8 cellular contexts compared by ENCODE assay signal in the genomic region with DNA sequence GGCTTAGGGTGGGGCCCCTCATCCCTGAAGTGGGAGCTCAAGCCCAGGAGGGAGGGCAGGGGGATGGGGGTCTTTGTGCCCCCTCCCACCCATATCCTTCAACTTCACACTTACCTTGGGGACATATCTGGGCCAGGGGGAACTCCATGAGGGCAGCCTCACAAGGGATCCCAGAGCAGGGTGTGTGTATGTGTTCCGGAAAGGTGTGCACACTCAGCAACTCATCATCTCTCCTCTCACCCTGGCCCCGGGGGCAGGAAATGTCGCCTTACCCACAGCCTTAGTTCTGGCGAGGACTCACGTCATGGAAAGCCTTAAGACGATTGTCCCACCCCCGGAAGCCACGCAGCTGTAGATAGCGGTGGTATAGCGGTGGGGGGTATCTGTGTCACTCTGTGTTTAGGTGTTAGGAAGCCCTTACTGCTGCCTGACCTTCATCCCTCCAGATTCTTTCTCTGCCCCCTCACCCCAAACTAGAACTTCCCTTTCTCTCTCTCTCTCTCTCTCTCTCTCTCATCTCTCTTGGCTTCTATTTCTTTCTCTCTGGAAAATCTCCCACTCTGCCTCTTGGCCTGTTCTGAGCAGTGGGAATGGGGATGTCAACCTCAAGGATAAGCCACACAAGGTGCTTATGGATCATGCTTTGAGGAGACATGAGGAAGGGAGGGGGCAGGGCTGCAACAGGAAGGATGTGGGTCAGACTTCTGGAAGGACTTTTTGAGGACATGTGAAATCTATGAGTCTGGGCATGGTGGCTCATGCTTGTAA. TPM values are rescaled to one million over a fixed set of nuclear protein-coding genes. Genes with fewer than 3 reads are reported as not detected.
DNase-seq lines count a peak whose midpoint lies in the region; ATAC-seq and TF ChIP-seq lines count a peak whose summit lies in the region.

Gene SH2D2A (minus strand): TSS at position 288 of the 768 bp plus-strand sequence. CDS start 140 bp downstream, at position 148.

- no peaks in the 10 kb centered on the region; a peak in 2 of 5 replicates for H3K9me3 Mint-ChIP-seq in H9

- peaks cover 2 to 7% (median 4%) of the 10 kb centered on the region in 3 experiments; a peak in 3 of 7 replicates for H3K36me3 Mint-ChIP-seq in H9 (ENCODE audit: insufficient read depth in 1 of 3, low read depth in 3 of 3)

- H3K4me1 Mint-ChIP-seq in H9 = peaks cover 16 to 25% of the 10 kb centered on the region in 2 experiments

- no peak within 1 kb of the TSS for H2BK120ac ChIP-seq in H9 (ENCODE audit: low read depth, low read length, poor library complexity, severe bottlenecking)

- peaks cover 11% of the 10 kb centered on the region; the same call in 1 of the 2 replicates for H3K27me3 ChIP-seq in H9 (ENCODE audit: insufficient read depth, low read length)

- ATAC-seq in GM19467 (IDR thresholded peaks at IDR 0.05; ENCODE audit: unreplicated experiment) = peak; percentile 79

- no peak within 1 kb of the TSS for H3T11ph ChIP-seq in H9 (ENCODE audit: low read length)

- H3K4ac ChIP-seq in H9 (ENCODE audit: low read depth, low read length) = no peak within 1 kb of the TSS

- no peak within 1 kb of the TSS for H4K8ac ChIP-seq in H9 (replicated peaks; ENCODE audit: insufficient read length, low read depth, low read length)

- DNase-seq in A172 (ENCODE audit: low spot score) (peak; percentile 35), NAMALWA (ENCODE audit: low spot score) (peak; percentile 93), fibroblast of pulmonary artery (ENCODE audit: low read depth) (peak; percentile 66), H9 (no peak), NCI-H2196 (lab: John Stamatoyannopoulos, UW; ENCODE audit: unreplicated experiment) (no peak)
- DNase-seq in activated CD8-positive, alpha-beta memory T cell treated with anti-CD3 and anti-CD28 coated beads for 48 hours (ENCODE audit: low read depth in 2 of 3, low spot score in 2 of 3) = peak; percentile 67 to 90 (median 89)
- peak; percentile 93 for DNase-seq in stimulated activated CD4-positive, alpha-beta T cell treated with anti-CD3 and anti-CD28 coated beads, Interleukin-15, amount 100 ng/mL, for 48 hours (ENCODE audit: low read depth in 2 of 2)

- H3K79me2 ChIP-seq in H9 (ENCODE audit: insufficient read depth, low read length) = no peaks in the 10 kb centered on the region

- H2BK12ac ChIP-seq in H9 (ENCODE audit: insufficient read length, low read depth, low read length) = no peak within 1 kb of the TSS

- WGBS in H9 (ENCODE audit: extremely low coverage, insufficient read length, low lambda C conversion rate) = no CpG with 5 or more reads among the region's 10 CpGs

- no peak within 1 kb of the TSS for H3K4me3 Mint-ChIP-seq in H9

- H3K27ac ChIP-seq in H9 (ENCODE audit: insufficient read length, low read depth, low read length) = no peak within 1 kb of the TSS

- peaks cover 5% of the 10 kb centered on the region for H3K23me2 ChIP-seq in H9 (ENCODE audit: insufficient read length, low read depth, low read length, poor library complexity, severe bottlenecking)

- H3K4me1 ChIP-seq in H9 (ENCODE audit: insufficient read depth, low read length) = no peaks in the 10 kb centered on the region

- no peak within 1 kb of the TSS for H3K14ac ChIP-seq in H9 (ENCODE audit: insufficient read depth, low read length)

- H3K4me3 ChIP-seq in fibroblast of pulmonary artery (replicated peaks; ENCODE audit: low read depth, low read length) = no peak within 1 kb of the TSS

- H4K5ac ChIP-seq in H9 (ENCODE audit: insufficient read length, low read depth, low read length) = no peak within 1 kb of the TSS

- no peak within 1 kb of the TSS for H3K56ac ChIP-seq in H9 (ENCODE audit: insufficient read length, low read depth, low read length)

- H2BK15ac ChIP-seq in H9 (ENCODE audit: low read depth, low read length) = no peak within 1 kb of the TSS

- H2BK5ac ChIP-seq in H9 (ENCODE audit: insufficient read length, low read length) = no peak within 1 kb of the TSS

- H3K27me3 Mint-ChIP-seq in H9 (ENCODE audit: low read depth) = peaks cover 81% of the 10 kb centered on the region

- no peak within 1 kb of the TSS for H3K9ac ChIP-seq in H9 (ENCODE audit: extremely low read depth, insufficient read length, low read length)

- no peak within 1 kb of the TSS for H3K18ac ChIP-seq in H9 (ENCODE audit: insufficient read length, low read depth, low read length)

- H3K27ac Mint-ChIP-seq in H9 = no peak within 1 kb of the TSS

- no peak within 1 kb of the TSS for H4K91ac ChIP-seq in H9 (ENCODE audit: insufficient read length, low read depth, low read length)

- no peak within 1 kb of the TSS for H3K4me2 ChIP-seq in H9 (ENCODE audit: insufficient read depth, insufficient read length, low read length)

- H4K20me1 ChIP-seq in H9 (ENCODE audit: control insufficient read depth, insufficient read depth, insufficient read length) = no peaks in the 10 kb centered on the region

- TF ChIP-seq CTCF in fibroblast of pulmonary artery (IDR thresholded peaks at IDR 0.05; ENCODE audit: low read length, missing control alignments) (no peak), H9 (conservative IDR thresholded peaks at IDR 0.05) (no peak)

- no peak within 1 kb of the TSS for H2BK20ac ChIP-seq in H9 (ENCODE audit: low read depth, low read length, poor library complexity, severe bottlenecking)

- no peaks in the 10 kb centered on the region for H3K79me1 ChIP-seq in H9 (ENCODE audit: insufficient read depth, low read depth, low read length, poor library complexity, severe bottlenecking)

- H2AFZ ChIP-seq in H9 (ENCODE audit: low read length) = no peak within 1 kb of the TSS

- H3K23ac ChIP-seq in H9 (ENCODE audit: insufficient read length, low read depth, low read length) = no peak within 1 kb of the TSS

- no peaks in the 10 kb centered on the region for H3K9me3 ChIP-seq in H9 (ENCODE audit: control insufficient read depth, low read depth, low read length)

- H2AK5ac ChIP-seq in H9 (ENCODE audit: insufficient read length, low read length) = no peak within 1 kb of the TSS

RNA-seq across cellular contexts. Expression of gene SH2D2A, which starts in this region (rescaled TPM):
- total RNA-seq in A172 (2014; rRNA removed; shearing (Covaris generic)) = 0.09 TPM in 1 of 2 replicates, not detected in the other
- 2.0 and 2.5 TPM in 2 replicates for total RNA-seq in H9 (2021)

Comparison
In these comparisons a context has a peak if more than half of its experiments do, and no peak if none do; other contexts are left out.
1. Peak in DNase-seq in A172; RNA of the gene not detected or under 1 TPM.
2. DNase-seq: peak in NAMALWA (single experiment), activated CD8-positive, alpha-beta memory T cell treated with anti-CD3 and anti-CD28 coated beads for 48 hours (3 of 3), fibroblast of pulmonary artery (single experiment) and stimulated activated CD4-positive, alpha-beta T cell treated with anti-CD3 and anti-CD28 coated beads, Interleukin-15, amount 100 ng/mL, for 48 hours (2 of 2); none in H9 (single experiment) and NCI-H2196 (single experiment).